ENCODE assay signal across 11 cellular contexts in genomic region chr9:134661791-134662142, GRCh38. TPM values are rescaled to one million over a fixed set of nuclear protein-coding genes. Genes with fewer than 3 reads are reported as not detected.
DNase-seq lines count a peak whose midpoint lies in the region; ATAC-seq and TF ChIP-seq lines count a peak whose summit lies in the region.
"Had no signal": no experiment of that assay in that cellular context is flagged by ENCODE, and none has a peak within 500 bp of the region (broad histone marks: within the 10 kb centered on the region; RNA-seq: fewer than 3 reads in every experiment).

No MANE protein-coding gene starts in this region.

- ATAC-seq in lung (ENCODE audit: insufficient read depth, low FRiP score) (no peak), GM19455 (IDR thresholded peaks at IDR 0.05; ENCODE audit: unreplicated experiment) (no peak)

- peaks cover 12% of the 10 kb centered on the region for H3K27me3 Mint-ChIP-seq in HFFc6 (ENCODE audit: insufficient read depth)
- H3K27me3 Mint-ChIP-seq: activated CD4-positive, alpha-beta T cell treated with anti-CD3 and anti-CD28 coated beads, Interleukin-2, amount 10 ng/mL, durations not matched to agents 7 days and 5 days had no signal

- H3K9me3 ChIP-seq in lung (ENCODE audit: control insufficient read depth in 2 of 2, insufficient read depth in 1 of 2, low read length in 1 of 2): peaks cover 0 to 10% of the 10 kb centered on the region in 2 donors
- no peaks in the 10 kb centered on the region for H3K9me3 ChIP-seq in suprapubic skin
- H3K9me3 ChIP-seq in Karpas-422 (ENCODE audit: low read length): peaks cover 13% of the 10 kb centered on the region

- peak overlapping the region; percentile 95 for H3K27ac Mint-ChIP-seq in HFFc6
- H3K27ac Mint-ChIP-seq: activated CD4-positive, alpha-beta T cell treated with anti-CD3 and anti-CD28 coated beads, Interleukin-2, amount 10 ng/mL, durations not matched to agents 7 days and 5 days had no signal

- H3K4me1 ChIP-seq in lung (ENCODE audit: control insufficient read depth in 2 of 2, insufficient read depth in 2 of 2, low read length in 2 of 2) (peaks cover 0 to 8% of the 10 kb centered on the region in 2 donors), suprapubic skin (peaks cover 31% of the 10 kb centered on the region), Karpas-422 (ENCODE audit: low read length) (no peaks in the 10 kb centered on the region)

- H3K4me1 Mint-ChIP-seq in HFFc6 (ENCODE audit: low read depth): peaks cover 70% of the 10 kb centered on the region
- H3K4me1 Mint-ChIP-seq: activated CD4-positive, alpha-beta T cell treated with anti-CD3 and anti-CD28 coated beads, Interleukin-2, amount 10 ng/mL, durations not matched to agents 7 days and 5 days had no signal

- H2AFZ ChIP-seq in Karpas-422 (ENCODE audit: low read length): no peak overlapping the region

- H3K4me3 ChIP-seq in lung: no peak overlapping the region
- H3K4me3 ChIP-seq in suprapubic skin: no peak overlapping the region
- H3K4me3 ChIP-seq in Karpas-422 (ENCODE audit: low read length): no peak overlapping the region

- H3K27ac ChIP-seq in epithelial cell of prostate (peak overlapping the region; percentile 8), lung (ENCODE audit: low read depth in 1 of 2, low read length in 1 of 2) (peak overlapping the region; percentile 40 to 66), suprapubic skin (peak overlapping the region; percentile 52), Karpas-422 (ENCODE audit: low read length) (no peak overlapping the region)

- no peaks in the 10 kb centered on the region for H3K9me2 ChIP-seq in Karpas-422 (replicated peaks; ENCODE audit: insufficient read depth, low read length)

- no peaks in the 10 kb centered on the region for H4K20me1 ChIP-seq in Karpas-422 (ENCODE audit: insufficient read depth, low read depth, low read length)

- no peak for TF ChIP-seq EP300 in suprapubic skin (IDR thresholded peaks at IDR 0.05)

- 83 to 92% methylated on average over 11 of the region's 11 CpGs for WGBS in lung, 2 donors
- WGBS in suprapubic skin: 45% methylated on average over 11 of the region's 11 CpGs

- no peaks in the 10 kb centered on the region for H3K36me3 ChIP-seq in lung (ENCODE audit: control insufficient read depth in 2 of 2, insufficient read depth in 2 of 2, low read length in 2 of 2)
- no peaks in the 10 kb centered on the region for H3K36me3 ChIP-seq in suprapubic skin
- H3K36me3 ChIP-seq in Karpas-422 (ENCODE audit: insufficient read depth, low read length): no peaks in the 10 kb centered on the region

- H3K27me3 ChIP-seq in lung (ENCODE audit: control insufficient read depth, insufficient read depth) (no peaks in the 10 kb centered on the region), suprapubic skin (no peaks in the 10 kb centered on the region), Karpas-422 (ENCODE audit: low read length) (no peaks in the 10 kb centered on the region)

- no peaks in the 10 kb centered on the region; the same call in 1 of the 2 replicates for H3K9me3 Mint-ChIP-seq in HFFc6

- H3K9ac ChIP-seq in Karpas-422 (ENCODE audit: low read length): no peak overlapping the region

- TF ChIP-seq CTCF in HFFc6 (IDR thresholded peaks at IDR 0.05) (no peak), lung (IDR thresholded peaks at IDR 0.05; ENCODE audit: control extremely low read depth, extremely low read depth) (no peak), suprapubic skin (IDR thresholded peaks at IDR 0.05) (no peak)

- DNase-seq in HFFc6: peak; percentile 93
- DNase-seq in epithelial cell of prostate (ENCODE audit: low read depth, low spot score): no peak
- DNase-seq in lung (ENCODE audit: low spot score): no peak
- peak; percentile 71 to 82 for DNase-seq in suprapubic skin (ENCODE audit: low spot score in 2 of 2)
- DNase-seq in activated effector memory CD4-positive, alpha-beta T cell treated with anti-CD3 and anti-CD28 coated beads, Interleukin-2, amount 50 U/mL, for 16 hours: no peak
- DNase-seq in Karpas-422: no peak
- DNase-seq in NCI-H1417 treated with DMSO at 0.1 percent for 48 hours (lab: John Stamatoyannopoulos, UW): no peak
- DNase-seq: activated CD4-positive, alpha-beta T cell treated with anti-CD3 and anti-CD28 coated beads, Interleukin-2, amount 10 ng/mL, durations not matched to agents 7 days and 5 days; Kasumi-1; retina had no signal

- no peak overlapping the region for H3K4me2 ChIP-seq in Karpas-422 (ENCODE audit: low read depth, low read length, poor library complexity, severe bottlenecking)

- no peaks in the 10 kb centered on the region for H3K79me2 ChIP-seq in Karpas-422 (ENCODE audit: low read length)

- no peak for TF ChIP-seq POLR2A in suprapubic skin (IDR thresholded peaks at IDR 0.05)

- H3K4me3 Mint-ChIP-seq in HFFc6: peak overlapping the region; percentile 87
- H3K4me3 Mint-ChIP-seq: activated CD4-positive, alpha-beta T cell treated with anti-CD3 and anti-CD28 coated beads, Interleukin-2, amount 10 ng/mL, durations not matched to agents 7 days and 5 days had no signal

- peaks cover 42% of the 10 kb centered on the region for H3K36me3 Mint-ChIP-seq in HFFc6 (ENCODE audit: low read depth)

RNA-seq across cellular contexts. Expression of gene COL5A1, which starts 20.2 kb away (rescaled TPM):
- 100 to 1,000 TPM; 196 to 308 (median 225) TPM for total RNA-seq in HFFc6 (2021; fragmentation: NEBNext Ultra II Directional; extraction: Animal tissue kit (Norgen Biotek cat#: 25700))
- total RNA-seq in lung: 100 to 1,000 TPM in 1 of 2 donors, 10 to 100 TPM in 1; 96.6 to 169 TPM
- polyA plus RNA-seq in lung: 10 to 100 TPM; 12.2 to 34.1 TPM
- 10 to 100 TPM in 3 of 4 donors, 1 to 10 TPM in 1; 8.6 to 16.5 (median 15.4) TPM for total RNA-seq in suprapubic skin
- total RNA-seq in Karpas-422 (2014; rRNA removed; shearing (Covaris generic); ENCODE audit: low replicate concordance): under 0.01 TPM in 1 of 2 replicates, not detected in the other

Comparison
In these comparisons a context has a peak if more than half of its experiments do, and no peak if none do; other contexts are left out.
1. DNase-seq: peak in HFFc6 (single experiment) and suprapubic skin (2 of 2); none in epithelial cell of prostate (single experiment), lung (single experiment), activated effector memory CD4-positive, alpha-beta T cell treated with anti-CD3 and anti-CD28 coated beads, Interleukin-2, amount 50 U/mL, for 16 hours (single experiment), Karpas-422 (single experiment) and NCI-H1417 treated with DMSO at 0.1 percent for 48 hours (single experiment).